In the genomic region with DNA sequence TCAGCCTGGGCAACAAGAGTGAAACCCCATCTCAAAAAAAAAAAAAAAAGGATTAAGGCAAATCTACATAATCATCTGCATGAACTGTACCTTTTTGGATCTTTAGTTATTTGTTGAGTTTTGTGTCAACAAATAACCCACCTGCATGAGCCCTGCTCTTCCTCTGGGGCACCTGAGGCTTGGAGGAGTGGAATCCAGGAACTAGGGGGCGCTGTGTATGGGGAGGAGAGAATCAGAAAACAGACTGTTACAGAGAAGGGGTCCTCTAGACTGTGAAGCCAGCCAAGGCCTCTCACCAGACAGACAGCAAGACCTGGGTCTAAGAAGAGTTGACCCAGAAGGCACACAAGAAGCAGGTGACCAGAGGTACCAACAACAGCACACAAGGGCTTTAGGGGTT, we compare ENCODE assay signal across 1 cellular context.
TF ChIP-seq lines count a peak whose summit lies in the region.

No MANE protein-coding gene starts in this region.

TF ChIP-seq in HCT116, 20 proteins besides CTCF, POLR2A, EP300 and RAD21 (continued from another document):
- no peak for TF ChIP-seq EGR1 (IDR thresholded peaks at IDR 0.05; ENCODE audit: low read depth)
- TF ChIP-seq ZNF274 (IDR thresholded peaks at IDR 0.05; ENCODE audit: low read depth, low read length), result no peak
- TF ChIP-seq SP1 (IDR thresholded peaks at IDR 0.05; ENCODE audit: low read depth), result no peak
- TF ChIP-seq, protein P1, sequence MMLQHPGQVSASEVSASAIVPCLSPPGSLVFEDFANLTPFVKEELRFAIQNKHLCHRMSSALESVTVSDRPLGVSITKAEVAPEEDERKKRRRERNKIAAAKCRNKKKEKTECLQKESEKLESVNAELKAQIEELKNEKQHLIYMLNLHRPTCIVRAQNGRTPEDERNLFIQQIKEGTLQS (IDR thresholded peaks at IDR 0.05), result no peak
- no peak for TF ChIP-seq FOSL1 (IDR thresholded peaks at IDR 0.05; ENCODE audit: low read depth)
- TF ChIP-seq, protein P2, sequence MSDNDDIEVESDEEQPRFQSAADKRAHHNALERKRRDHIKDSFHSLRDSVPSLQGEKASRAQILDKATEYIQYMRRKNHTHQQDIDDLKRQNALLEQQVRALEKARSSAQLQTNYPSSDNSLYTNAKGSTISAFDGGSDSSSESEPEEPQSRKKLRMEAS (IDR thresholded peaks at IDR 0.05), result no peak
- no peak for TF ChIP-seq SIN3A (IDR thresholded peaks at IDR 0.05; ENCODE audit: low read depth)
- TF ChIP-seq, protein P3, sequence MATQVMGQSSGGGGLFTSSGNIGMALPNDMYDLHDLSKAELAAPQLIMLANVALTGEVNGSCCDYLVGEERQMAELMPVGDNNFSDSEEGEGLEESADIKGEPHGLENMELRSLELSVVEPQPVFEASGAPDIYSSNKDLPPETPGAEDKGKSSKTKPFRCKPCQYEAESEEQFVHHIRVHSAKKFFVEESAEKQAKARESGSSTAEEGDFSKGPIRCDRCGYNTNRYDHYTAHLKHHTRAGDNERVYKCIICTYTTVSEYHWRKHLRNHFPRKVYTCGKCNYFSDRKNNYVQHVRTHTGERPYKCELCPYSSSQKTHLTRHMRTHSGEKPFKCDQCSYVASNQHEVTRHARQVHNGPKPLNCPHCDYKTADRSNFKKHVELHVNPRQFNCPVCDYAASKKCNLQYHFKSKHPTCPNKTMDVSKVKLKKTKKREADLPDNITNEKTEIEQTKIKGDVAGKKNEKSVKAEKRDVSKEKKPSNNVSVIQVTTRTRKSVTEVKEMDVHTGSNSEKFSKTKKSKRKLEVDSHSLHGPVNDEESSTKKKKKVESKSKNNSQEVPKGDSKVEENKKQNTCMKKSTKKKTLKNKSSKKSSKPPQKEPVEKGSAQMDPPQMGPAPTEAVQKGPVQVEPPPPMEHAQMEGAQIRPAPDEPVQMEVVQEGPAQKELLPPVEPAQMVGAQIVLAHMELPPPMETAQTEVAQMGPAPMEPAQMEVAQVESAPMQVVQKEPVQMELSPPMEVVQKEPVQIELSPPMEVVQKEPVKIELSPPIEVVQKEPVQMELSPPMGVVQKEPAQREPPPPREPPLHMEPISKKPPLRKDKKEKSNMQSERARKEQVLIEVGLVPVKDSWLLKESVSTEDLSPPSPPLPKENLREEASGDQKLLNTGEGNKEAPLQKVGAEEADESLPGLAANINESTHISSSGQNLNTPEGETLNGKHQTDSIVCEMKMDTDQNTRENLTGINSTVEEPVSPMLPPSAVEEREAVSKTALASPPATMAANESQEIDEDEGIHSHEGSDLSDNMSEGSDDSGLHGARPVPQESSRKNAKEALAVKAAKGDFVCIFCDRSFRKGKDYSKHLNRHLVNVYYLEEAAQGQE (IDR thresholded peaks at IDR 0.05; ENCODE audit: low read depth), result no peak
- TF ChIP-seq JUND (IDR thresholded peaks at IDR 0.05), result no peak
- no peak for TF ChIP-seq ELF1 (IDR thresholded peaks at IDR 0.05; ENCODE audit: borderline replicate concordance, low read depth)
- TF ChIP-seq CBX3 (IDR thresholded peaks at IDR 0.05; ENCODE audit: low read depth), result no peak
- TF ChIP-seq EZH2 (IDR thresholded peaks at IDR 0.05), result no peak
- TF ChIP-seq POLR2AphosphoS5 (IDR thresholded peaks at IDR 0.05; ENCODE audit: low read depth, low read length), result no peak
- TF ChIP-seq, protein P4, sequence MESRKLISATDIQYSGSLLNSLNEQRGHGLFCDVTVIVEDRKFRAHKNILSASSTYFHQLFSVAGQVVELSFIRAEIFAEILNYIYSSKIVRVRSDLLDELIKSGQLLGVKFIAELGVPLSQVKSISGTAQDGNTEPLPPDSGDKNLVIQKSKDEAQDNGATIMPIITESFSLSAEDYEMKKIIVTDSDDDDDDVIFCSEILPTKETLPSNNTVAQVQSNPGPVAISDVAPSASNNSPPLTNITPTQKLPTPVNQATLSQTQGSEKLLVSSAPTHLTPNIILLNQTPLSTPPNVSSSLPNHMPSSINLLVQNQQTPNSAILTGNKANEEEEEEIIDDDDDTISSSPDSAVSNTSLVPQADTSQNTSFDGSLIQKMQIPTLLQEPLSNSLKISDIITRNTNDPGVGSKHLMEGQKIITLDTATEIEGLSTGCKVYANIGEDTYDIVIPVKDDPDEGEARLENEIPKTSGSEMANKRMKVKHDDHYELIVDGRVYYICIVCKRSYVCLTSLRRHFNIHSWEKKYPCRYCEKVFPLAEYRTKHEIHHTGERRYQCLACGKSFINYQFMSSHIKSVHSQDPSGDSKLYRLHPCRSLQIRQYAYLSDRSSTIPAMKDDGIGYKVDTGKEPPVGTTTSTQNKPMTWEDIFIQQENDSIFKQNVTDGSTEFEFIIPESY (IDR thresholded peaks at IDR 0.05; ENCODE audit: extremely low read depth, insufficient replicate concordance, low read length), result no peak
- TF ChIP-seq SRF (IDR thresholded peaks at IDR 0.05; ENCODE audit: low read depth), result no peak
- TF ChIP-seq EZH2phosphoT487 (IDR thresholded peaks at IDR 0.05; ENCODE audit: borderline replicate concordance), result no peak
